In genomic region chr1:39098569-39099250, GRCh38 we compare ENCODE assay signal across 8 cellular contexts.
A peak's percentile ranks its signal among the peaks of the same experiment; 100 is the strongest.
DNase-seq lines count a peak whose midpoint lies in the region; ATAC-seq and TF ChIP-seq lines count a peak whose summit lies in the region.

No MANE protein-coding gene starts in this region.

- no peak overlapping the region; the same call in 1 of the 2 replicates for H3K14ac ChIP-seq in H9 (ENCODE audit: insufficient read depth, low read length)

- no peak overlapping the region for H2AK5ac ChIP-seq in H9 (ENCODE audit: insufficient read length, low read length)

- H2BK120ac ChIP-seq in H9 (ENCODE audit: low read depth, low read length, poor library complexity, severe bottlenecking): no peak overlapping the region

- TF ChIP-seq CTCF in H9 (conservative IDR thresholded peaks at IDR 0.05): peak; percentile 93

- no peaks in the 10 kb centered on the region for H3K79me2 ChIP-seq in H9 (ENCODE audit: insufficient read depth, low read length)

- H3K9me3 Mint-ChIP-seq in H9: no peaks in the 10 kb centered on the region

- H3K27ac Mint-ChIP-seq in H9: peak overlapping the region in 1 of 3 experiments; percentile 74; a peak in 1 of 7 replicates

- no peak overlapping the region for H3T11ph ChIP-seq in H9 (ENCODE audit: low read length)

- H2BK12ac ChIP-seq in H9 (ENCODE audit: insufficient read length, low read depth, low read length): no peak overlapping the region

- ATAC-seq in HG03521 (IDR thresholded peaks at IDR 0.05; ENCODE audit: unreplicated experiment): no peak

- no CpG with 5 or more reads among the region's 5 CpGs for WGBS in H9 (ENCODE audit: extremely low coverage, insufficient read length, low lambda C conversion rate)

- no peak overlapping the region for H3K23ac ChIP-seq in H9 (ENCODE audit: insufficient read length, low read depth, low read length)

- H2AFZ ChIP-seq in H9 (ENCODE audit: low read length): no peak overlapping the region

- peak overlapping the region in 1 of 2 experiments; percentile 54; a peak in 1 of 5 replicates for H3K4me3 Mint-ChIP-seq in H9

- no peaks in the 10 kb centered on the region for H3K27me3 Mint-ChIP-seq in H9 (ENCODE audit: low read depth)

- no peaks in the 10 kb centered on the region for H3K36me3 Mint-ChIP-seq in H9 (ENCODE audit: insufficient read depth in 1 of 3, low read depth in 3 of 3)

- H3K4me1 Mint-ChIP-seq in H9: peaks cover 28% of the 10 kb centered on the region in 2 experiments

- H3K4me2 ChIP-seq in H9 (ENCODE audit: insufficient read depth, insufficient read length, low read length): no peak overlapping the region

- no peak overlapping the region for H2BK20ac ChIP-seq in H9 (ENCODE audit: low read depth, low read length, poor library complexity, severe bottlenecking)

- peak overlapping the region; percentile 75 for H3K18ac ChIP-seq in H9 (ENCODE audit: insufficient read length, low read depth, low read length)

- no peak overlapping the region for H4K5ac ChIP-seq in H9 (ENCODE audit: insufficient read length, low read depth, low read length)

- H3K4me1 ChIP-seq in H9 (ENCODE audit: insufficient read depth, low read length): peaks cover 4% of the 10 kb centered on the region; the same call in 1 of the 2 replicates

- no peaks in the 10 kb centered on the region for H3K79me1 ChIP-seq in H9 (ENCODE audit: insufficient read depth, low read depth, low read length, poor library complexity, severe bottlenecking)

- no peaks in the 10 kb centered on the region for H3K27me3 ChIP-seq in H9 (ENCODE audit: insufficient read depth, low read length)

- H4K20me1 ChIP-seq in H9 (ENCODE audit: control insufficient read depth, insufficient read depth, insufficient read length): no peaks in the 10 kb centered on the region

- H2BK5ac ChIP-seq in H9 (ENCODE audit: insufficient read length, low read length): no peak overlapping the region

- no peak overlapping the region for H4K91ac ChIP-seq in H9 (ENCODE audit: insufficient read length, low read depth, low read length)

- H3K56ac ChIP-seq in H9 (ENCODE audit: insufficient read length, low read depth, low read length): no peak overlapping the region

- H3K23me2 ChIP-seq in H9 (ENCODE audit: insufficient read length, low read depth, low read length, poor library complexity, severe bottlenecking): no peaks in the 10 kb centered on the region

- no peak overlapping the region for H3K9ac ChIP-seq in H9 (ENCODE audit: extremely low read depth, insufficient read length, low read length)

- no peak overlapping the region for H3K4ac ChIP-seq in H9 (ENCODE audit: low read depth, low read length)

- no peak overlapping the region for H4K8ac ChIP-seq in H9 (replicated peaks; ENCODE audit: insufficient read length, low read depth, low read length)

- H3K27ac ChIP-seq in H9 (ENCODE audit: insufficient read length, low read depth, low read length): no peak overlapping the region

- H3K9me3 ChIP-seq in H9 (ENCODE audit: control insufficient read depth, low read depth, low read length): no peaks in the 10 kb centered on the region

- H2BK15ac ChIP-seq in H9 (ENCODE audit: low read depth, low read length): no peak overlapping the region

- DNase-seq in Ammon's horn (ENCODE audit: low spot score): peak; percentile 92
- peak; percentile 94 for DNase-seq in H9
- DNase-seq in NCI-H446 (lab: John Stamatoyannopoulos, UW): peak; percentile 95
- peak; percentile 49 for DNase-seq in activated CD4-positive, CD25-positive, alpha-beta regulatory T cell treated with anti-CD3 and anti-CD28 coated beads, Interleukin-2, amount 50 U/mL, for 72 hours
- DNase-seq in cerebellar cortex (ENCODE audit: low spot score): peak; percentile 96
- peak; percentile 98 for DNase-seq in kidney tubule cell (ENCODE audit: low spot score)
- peak; percentile 43 to 48 for DNase-seq in stimulated activated CD4-positive, alpha-beta T cell treated with anti-CD3 and anti-CD28 coated beads, Interleukin-2, amount 100 ng/mL, for 48 hours

Comparison
In these comparisons a context has a peak if more than half of its experiments do, and no peak if none do; other contexts are left out.
1. DNase-seq: peak in every context shown above with its lines; median percentile 98 in kidney tubule cell; 96 in cerebellar cortex; 95 in NCI-H446; 94 in H9; 92 in Ammon's horn; 49 in activated CD4-positive, CD25-positive, alpha-beta regulatory T cell treated with anti-CD3 and anti-CD28 coated beads, Interleukin-2, amount 50 U/mL, for 72 hours; 46 in stimulated activated CD4-positive, alpha-beta T cell treated with anti-CD3 and anti-CD28 coated beads, Interleukin-2, amount 100 ng/mL, for 48 hours.